In genomic region chr10:33193057-33193866, GRCh38 we compare ENCODE assay signal across 8 cellular contexts.
DNase-seq lines count a peak whose midpoint lies in the region; ATAC-seq and TF ChIP-seq lines count a peak whose summit lies in the region.

No MANE protein-coding gene starts in this region.

- peak; percentile 95 for TF ChIP-seq CTCF in chondrocyte (IDR thresholded peaks at IDR 0.05)

- no peaks in the 10 kb centered on the region for H3K9me3 Mint-ChIP-seq in chondrocyte (ENCODE audit: low read depth)

- peak; percentile 82 for ATAC-seq in HG02938 (IDR thresholded peaks at IDR 0.05; ENCODE audit: unreplicated experiment)

- DNase-seq in NCI-H2107 treated with DMSO at 0.1 percent for 48 hours (lab: John Stamatoyannopoulos, UW; ENCODE audit: unreplicated experiment) (peak; percentile 21), NCI-H2107 (lab: John Stamatoyannopoulos, UW) (no peak), NCI-H2171 (lab: John Stamatoyannopoulos, UW) (peak; percentile 46), chondrocyte (ENCODE audit: low spot score) (no peak), left kidney (ENCODE audit: low read depth, low spot score) (peak; percentile 95)
- DNase-seq in activated CD4-positive, alpha-beta T cell treated with anti-CD3 and anti-CD28 coated beads for 1 hour = peak; percentile 64
- DNase-seq in stimulated activated CD4-positive, alpha-beta T cell treated with anti-CD3 and anti-CD28 coated beads, Interleukin-2, amount 100 ng/mL, for 48 hours = peak; percentile 62 to 71

- H3K27me3 Mint-ChIP-seq in chondrocyte (ENCODE audit: low read depth) = no peaks in the 10 kb centered on the region

- peaks cover 48% of the 10 kb centered on the region for H3K4me1 Mint-ChIP-seq in chondrocyte (ENCODE audit: low read depth)

- peak overlapping the region; percentile 92 for H3K27ac Mint-ChIP-seq in chondrocyte (ENCODE audit: unreplicated experiment)

- H3K36me3 Mint-ChIP-seq in chondrocyte (ENCODE audit: low read depth) = peaks cover 30% of the 10 kb centered on the region

- no peak overlapping the region for H3K4me3 Mint-ChIP-seq in chondrocyte (ENCODE audit: unreplicated experiment)

Comparison
In these comparisons a context has a peak if more than half of its experiments do, and no peak if none do; other contexts are left out.
1. DNase-seq: peak in NCI-H2107 treated with DMSO at 0.1 percent for 48 hours (single experiment), NCI-H2171 (single experiment), activated CD4-positive, alpha-beta T cell treated with anti-CD3 and anti-CD28 coated beads for 1 hour (single experiment), left kidney (single experiment) and stimulated activated CD4-positive, alpha-beta T cell treated with anti-CD3 and anti-CD28 coated beads, Interleukin-2, amount 100 ng/mL, for 48 hours (2 of 2); none in NCI-H2107 (single experiment) and chondrocyte (single experiment).